12 cellular contexts compared by ENCODE assay signal in genomic region chr9:104027295-104027694, GRCh38.
DNase-seq lines count a peak whose midpoint lies in the region; ATAC-seq, FAIRE-seq and TF ChIP-seq lines count a peak whose summit lies in the region.
"Had no signal": no experiment of that assay in that cellular context is flagged by ENCODE, and none has a peak within 500 bp of the region (broad histone marks: within the 10 kb centered on the region; RNA-seq: fewer than 3 reads in every experiment).

No MANE protein-coding gene starts in this region.

- TF ChIP-seq EP300 in GM12878 (IDR thresholded peaks at IDR 0.05; ENCODE audit: borderline replicate concordance in 1 of 2, control insufficient read depth in 1 of 2, low read depth in 2 of 2, low read length in 2 of 2): no peak

- ATAC-seq in GM19023 (IDR thresholded peaks at IDR 0.05; ENCODE audit: unreplicated experiment) (peak; percentile 49), HG02852 (IDR thresholded peaks at IDR 0.05; ENCODE audit: unreplicated experiment) (peak; percentile 34), GM12878 (peak; percentile 79)
- ATAC-seq: mucosa of descending colon, right cardiac atrium had no signal

- DNase-seq in MV-4-11 (lab: John Stamatoyannopoulos, UW): peak; percentile 77
- peak; percentile 7 for DNase-seq in GM12878 (ENCODE audit: low read depth, low spot score)
- DNase-seq in effector CD8-positive, alpha-beta T cell (lab: John Stamatoyannopoulos, UW): no peak
- no peak for DNase-seq in NCI-H526 treated with DMSO at 0.1 percent for 48 hours (lab: John Stamatoyannopoulos, UW)
- no peak for DNase-seq in small intestine
- DNase-seq: activated CD8-positive, alpha-beta memory T cell treated with anti-CD3 and anti-CD28 coated beads for 24 hours; hippocampal formation; mucosa of descending colon; NCI-H187; right cardiac atrium had no signal

- H3K27me3 ChIP-seq in GM12878 (replicated peaks in 1 of 2; ENCODE audit: control insufficient read depth in 2 of 2, insufficient read depth in 2 of 2, low read length in 1 of 2): no peaks in the 10 kb centered on the region
- peaks cover 0 to 1% of the 10 kb centered on the region in 2 donors for H3K27me3 ChIP-seq in small intestine (ENCODE audit: control insufficient read depth in 2 of 2, insufficient read depth in 2 of 2, low read length in 2 of 2)

- POLR2A ChIA-PET in GM12878 (lab: Charles Lee): interaction anchor here (1.3 kb wide), 1 partner anchor 35 kb away, joined by 3 read pairs; no protein-coding TSS in a partner anchor

- no peak for TF ChIP-seq POLR2A in GM12878 (IDR thresholded peaks at IDR 0.05; ENCODE audit: low read depth, low read length)

- no TSS peak for BruUV-seq in GM12878 (replicated peaks; lab: Mats Ljungman, UMichigan)

- in situ Hi-C loops in GM12878 (cut with MboI): no loop called here

- no peak overlapping the region; the same call in 1 of the 2 replicates for H2AFZ ChIP-seq in GM12878 (ENCODE audit: control insufficient read depth, low read depth, low read length)

- H3K9me3 ChIP-seq in GM12878 (replicated peaks; ENCODE audit: control insufficient read depth, insufficient read depth, low read length): no peaks in the 10 kb centered on the region
- no peaks in the 10 kb centered on the region for H3K9me3 ChIP-seq in small intestine (ENCODE audit: control insufficient read depth, low read depth)
- H3K9me3 ChIP-seq: mucosa of descending colon had no signal

- H3K4me1 ChIP-seq in GM12878 (ENCODE audit: control insufficient read depth, insufficient read depth, low read length): no peaks in the 10 kb centered on the region
- no peaks in the 10 kb centered on the region for H3K4me1 ChIP-seq in small intestine (ENCODE audit: control insufficient read depth in 2 of 2, insufficient read depth in 1 of 2, low read depth in 1 of 2, low read length in 1 of 2)

- TF ChIP-seq RAD21 in GM12878 (IDR thresholded peaks at IDR 0.05; ENCODE audit: insufficient read depth, low read depth, low read length): no peak

- CTCF ChIA-PET in GM12878 (lab: Yijun Ruan, JAX): interaction anchor here (1.0 kb wide), 2 partner anchors 11 to 64 kb away, joined by 3 to 4 read pairs; no protein-coding TSS in a partner anchor

- H3K4me3 ChIP-seq in GM12878 (no peak overlapping the region), small intestine (ENCODE audit: low read depth in 1 of 2, low read length in 2 of 2) (no peak overlapping the region)
- H3K4me3 ChIP-seq: mucosa of descending colon had no signal

- H3K36me3 ChIP-seq in GM12878 (ENCODE audit: control insufficient read depth in 2 of 2, insufficient read depth in 2 of 2, low read length in 1 of 2) (no peaks in the 10 kb centered on the region), small intestine (ENCODE audit: control insufficient read depth in 2 of 2, insufficient read depth in 2 of 2, low read length in 2 of 2) (no peaks in the 10 kb centered on the region)

- WGBS in GM12878 (ENCODE audit: insufficient coverage, insufficient replicate concordance, low lambda C conversion rate, missing lambda C conversion rate): 10% methylated on average over 5 of the region's 5 CpGs
- WGBS in small intestine, 3 donors: 39 to 53% (median 42%) methylated on average over 5 of the region's 5 CpGs

- no peaks in the 10 kb centered on the region for H3K79me2 ChIP-seq in GM12878 (ENCODE audit: control insufficient read depth, insufficient read depth, low read length)

- H3K4me2 ChIP-seq in GM12878 (ENCODE audit: control insufficient read depth, insufficient read depth): no peak overlapping the region

- H3K27ac ChIP-seq in GM12878 (ENCODE audit: control insufficient read depth, insufficient read depth) (no peak overlapping the region), small intestine (ENCODE audit: low read depth in 1 of 2, low read length in 1 of 2) (no peak overlapping the region)

- FAIRE-seq in GM12878 (lab: Jason Lieb, UNC) (peak; percentile 18), small intestine (lab: Jason Lieb, UNC) (no peak)

- intact Hi-C loops in GM12878 (cut with micrococcal nuclease; ENCODE audit: unreplicated experiment): no loop called here

- H3K9ac ChIP-seq in GM12878 (ENCODE audit: control insufficient read depth, insufficient read depth, low read length): no peak overlapping the region

- RAD21 ChIA-PET in GM12878 (lab: Charles Lee; ENCODE audit: unreplicated experiment): interaction anchor here (1.1 to 1.4 kb wide), 2 partner anchors 66 to 359 kb away, joined by 4 read pairs; partner anchors contain the start of gene SMC2

- no peaks in the 10 kb centered on the region for H4K20me1 ChIP-seq in GM12878 (ENCODE audit: control insufficient read depth, insufficient read depth)

- no peak for TF ChIP-seq CTCF in GM12878 (IDR thresholded peaks at IDR 0.05 in 2 of 3, conservative IDR thresholded peaks at IDR 0.05 in 1 of 3; ENCODE audit: control insufficient read depth in 2 of 3, extremely low read depth in 1 of 3, insufficient read depth in 1 of 3, low read depth in 3 of 3, low read length in 3 of 3)

- SMC1A ChIA-PET in GM12878 (lab: Charles Lee; ENCODE audit: uncharacterized antibody, unreplicated experiment): interaction anchor here (0.5 to 1.1 kb wide), 4 partner anchors 9 to 1471 kb away, joined by 3 to 6 read pairs (median 4); partner anchors contain the start of gene SMC2

TF ChIP-seq in GM12878, 131 proteins besides CTCF, POLR2A, EP300 and RAD21:
- no peak for TF ChIP-seq FOS (IDR thresholded peaks at IDR 0.05; ENCODE audit: borderline replicate concordance, extremely low read depth, insufficient read length)
- TF ChIP-seq NR2F1 (conservative IDR thresholded peaks at IDR 0.05): peak; percentile 44; the same call in 1 of the 2 replicates
- no peak for TF ChIP-seq ASH2L (IDR thresholded peaks at IDR 0.05; ENCODE audit: borderline replicate concordance, low read depth)
TF ChIP-seq in GM12878: peak in this region for 1.

Comparison
In these comparisons a context has a peak if more than half of its experiments do, and no peak if none do; other contexts are left out.
1. DNase-seq: peak in MV-4-11 (single experiment) and GM12878 (single experiment); none in effector CD8-positive, alpha-beta T cell (single experiment), NCI-H526 treated with DMSO at 0.1 percent for 48 hours (single experiment) and small intestine (single experiment).
2. Peak in every context shown above with its lines, with median percentiles within 50 percentile points of each other: ATAC-seq.